ENCODE assay signal across 8 cellular contexts in genomic region chr1:94865369-94865768, GRCh38. TPM values are rescaled to one million over a fixed set of nuclear protein-coding genes. Genes with fewer than 3 reads are reported as not detected.
DNase-seq lines count a peak whose midpoint lies in the region; ATAC-seq and TF ChIP-seq lines count a peak whose summit lies in the region.

No MANE protein-coding gene starts in this region.

- H3K36me3 ChIP-seq in adrenal gland (replicated peaks in 1 of 2) (no peaks in the 10 kb centered on the region), gastroesophageal sphincter (no peaks in the 10 kb centered on the region)
- H3K36me3 ChIP-seq in effector memory CD4-positive, alpha-beta T cell (ENCODE audit: control insufficient read depth, insufficient read depth, low read length) = no peaks in the 10 kb centered on the region

- H3K4me1 ChIP-seq in adrenal gland (replicated peaks in 1 of 2) (peaks cover 46 to 74% of the 10 kb centered on the region in 2 donors), gastroesophageal sphincter (peaks cover 34 to 71% (median 40%) of the 10 kb centered on the region in 3 donors)
- no peaks in the 10 kb centered on the region for H3K4me1 ChIP-seq in effector memory CD4-positive, alpha-beta T cell (ENCODE audit: control insufficient read depth, insufficient read depth, low read length, poor library complexity, severe bottlenecking)

- peak overlapping the region; percentile 96 for H3K27ac Mint-ChIP-seq in osteocyte (ENCODE audit: unreplicated experiment)

- no peaks in the 10 kb centered on the region for H3K27me3 ChIP-seq in adrenal gland
- no peaks in the 10 kb centered on the region for H3K27me3 ChIP-seq in gastroesophageal sphincter
- H3K27me3 ChIP-seq in effector memory CD4-positive, alpha-beta T cell (replicated peaks; ENCODE audit: control insufficient read depth, insufficient read depth, low read length, poor library complexity, severe bottlenecking) = no peaks in the 10 kb centered on the region

- DNase-seq in AG08395 (ENCODE audit: low spot score) (peak; percentile 70), adrenal gland (peak in 1 of 7 donors; percentile 26), osteocyte (ENCODE audit: extremely low spot score, unreplicated experiment) (no peak), putamen (ENCODE audit: low spot score) (no peak), kidney glomerular epithelial cell (lab: John Stamatoyannopoulos, UW) (no peak)
- no peak for DNase-seq in effector memory CD4-positive, alpha-beta T cell

- ATAC-seq in gastroesophageal sphincter = no peak
- no peak for ATAC-seq in HG02759 (IDR thresholded peaks at IDR 0.05; ENCODE audit: unreplicated experiment)

- H3K27ac ChIP-seq in adrenal gland (peak overlapping the region; percentile 73 to 92 (median 87)), gastroesophageal sphincter (peak overlapping the region; percentile 88 to 96 (median 90))
- H3K27ac ChIP-seq in effector memory CD4-positive, alpha-beta T cell (ENCODE audit: insufficient read depth, low read length, poor library complexity, severe bottlenecking) = no peak overlapping the region

- no peak for TF ChIP-seq CTCF in adrenal gland (IDR thresholded peaks at IDR 0.05)
- TF ChIP-seq CTCF in gastroesophageal sphincter (IDR thresholded peaks at IDR 0.05) = no peak
- no peak for TF ChIP-seq CTCF in osteocyte (IDR thresholded peaks at IDR 0.05)

- H3K4me1 Mint-ChIP-seq in osteocyte (ENCODE audit: unreplicated experiment) = peaks cover 56% of the 10 kb centered on the region

- TF ChIP-seq POLR2A in adrenal gland (IDR thresholded peaks at IDR 0.05) (no peak), gastroesophageal sphincter (IDR thresholded peaks at IDR 0.05) (no peak)

- intact Hi-C loops in adrenal gland (cut with DNase I) = no loop called here

- H3K9me3 ChIP-seq in adrenal gland (replicated peaks in 1 of 3) (no peaks in the 10 kb centered on the region), gastroesophageal sphincter (no peaks in the 10 kb centered on the region)
- H3K9me3 ChIP-seq in effector memory CD4-positive, alpha-beta T cell (ENCODE audit: control insufficient read depth, low read length) = no peaks in the 10 kb centered on the region

- WGBS in adrenal gland, 4 donors = 51 to 64% (median 60%) methylated on average over 4 of the region's 4 CpGs
- WGBS in gastroesophageal sphincter (ENCODE audit: low coverage in 1 of 2), 2 donors = 36 to 62% methylated on average over 4 of the region's 4 CpGs

- H3K4me3 ChIP-seq in adrenal gland (no peak overlapping the region), gastroesophageal sphincter (no peak overlapping the region)
- H3K4me3 ChIP-seq in effector memory CD4-positive, alpha-beta T cell (ENCODE audit: insufficient read depth, low read depth, low read length, poor library complexity, severe bottlenecking) = no peak overlapping the region

- H3K4me3 Mint-ChIP-seq in osteocyte (ENCODE audit: unreplicated experiment) = no peak overlapping the region

- no peaks in the 10 kb centered on the region for H3K36me3 Mint-ChIP-seq in osteocyte (ENCODE audit: unreplicated experiment)

- TF ChIP-seq EP300 in gastroesophageal sphincter (IDR thresholded peaks at IDR 0.05) = no peak

- no peaks in the 10 kb centered on the region for H3K27me3 Mint-ChIP-seq in osteocyte (ENCODE audit: unreplicated experiment)

- H3K9me3 Mint-ChIP-seq in osteocyte (ENCODE audit: unreplicated experiment) = no peaks in the 10 kb centered on the region

RNA-seq across cellular contexts. Expression of gene SLC44A3, which starts 45.2 kb away (rescaled TPM):
- total RNA-seq in adrenal gland (10 to 100 TPM in 3 of 8 donors, 1 to 10 TPM in 5; 6.6 to 26.2 (median 9.5) TPM), gastroesophageal sphincter (1 to 10 TPM in 3 of 4 donors, under 1 TPM in 1; 0.47 to 3.9 (median 1.2) TPM), osteocyte (2.8 and 3.6 TPM in 2 replicates)
- 10 to 100 TPM in 1 of 3 donors, 1 to 10 TPM in 2; 4.2 to 21.0 (median 7.3) TPM for polyA plus RNA-seq in adrenal gland
